In genomic region chr4:88138561-88138960, GRCh38 we compare ENCODE assay signal across 17 cellular contexts.
DNase-seq lines count a peak whose midpoint lies in the region; FAIRE-seq and TF ChIP-seq lines count a peak whose summit lies in the region.
"Had no signal": no experiment of that assay in that cellular context is flagged by ENCODE, and none has a peak within 500 bp of the region (broad histone marks: within the 10 kb centered on the region; RNA-seq: fewer than 3 reads in every experiment).

No MANE protein-coding gene starts in this region.

- FAIRE-seq in H54 (lab: Jason Lieb, UNC), result peak; percentile 23
- FAIRE-seq: endometrium, K562, small intestine had no signal

- H3K4me3 ChIP-seq in foreskin fibroblast (ENCODE audit: low read depth in 1 of 2, low read length in 2 of 2), result no peak overlapping the region
- H3K4me3 ChIP-seq: K562, tibial artery had no signal

- in situ Hi-C loops in ACHN (cut with HindIII; ENCODE audit: low pct_ligation_motif_present, low pct_unique_long_range_greater_than_20kb, low sequenced_read_pairs), result no loop called here

- no peak for TF ChIP-seq POLR2A in H54 (IDR thresholded peaks at IDR 0.05; ENCODE audit: low read depth, low read length)

- no peak for DNase-seq in H54 (ENCODE audit: insufficient read length, low spot score)
- DNase-seq in amniotic stem cell (lab: John Stamatoyannopoulos, UW), result peak; percentile 40
- peak; percentile 81 to 87 for DNase-seq in foreskin fibroblast
- DNase-seq in stromal cell of bone marrow (ENCODE audit: low read depth), result peak; percentile 43
- no peak for DNase-seq in NCI-H82 treated with DMSO at 0.1 percent for 48 hours (lab: John Stamatoyannopoulos, UW; ENCODE audit: unreplicated experiment)
- no peak for DNase-seq in ACHN
- no peak for DNase-seq in Kasumi-1 (lab: John Stamatoyannopoulos, UW)
- DNase-seq: activated CD4-positive, alpha-beta T cell treated with anti-CD3 and anti-CD28 coated beads for 1 hour; activated T-cell treated with anti-CD3 and anti-CD28 coated beads, Interleukin-2, amount 50 U/mL, for 4 hours; aorta; DMS79; naive thymus-derived CD8-positive, alpha-beta T cell; NCI-H1930; small intestine; tibial artery had no signal

- no peak for TF ChIP-seq CTCF in foreskin fibroblast (IDR thresholded peaks at IDR 0.05; ENCODE audit: low read depth, low read length)

Comparison
In these comparisons a context has a peak if more than half of its experiments do, and no peak if none do; other contexts are left out.
1. DNase-seq: peak in amniotic stem cell (single experiment), foreskin fibroblast (2 of 2) and stromal cell of bone marrow (single experiment); none in H54 (single experiment), NCI-H82 treated with DMSO at 0.1 percent for 48 hours (single experiment), ACHN (single experiment) and Kasumi-1 (0 of 2).